Comparison of ENCODE assay signal across 11 cellular contexts in the genomic region with DNA sequence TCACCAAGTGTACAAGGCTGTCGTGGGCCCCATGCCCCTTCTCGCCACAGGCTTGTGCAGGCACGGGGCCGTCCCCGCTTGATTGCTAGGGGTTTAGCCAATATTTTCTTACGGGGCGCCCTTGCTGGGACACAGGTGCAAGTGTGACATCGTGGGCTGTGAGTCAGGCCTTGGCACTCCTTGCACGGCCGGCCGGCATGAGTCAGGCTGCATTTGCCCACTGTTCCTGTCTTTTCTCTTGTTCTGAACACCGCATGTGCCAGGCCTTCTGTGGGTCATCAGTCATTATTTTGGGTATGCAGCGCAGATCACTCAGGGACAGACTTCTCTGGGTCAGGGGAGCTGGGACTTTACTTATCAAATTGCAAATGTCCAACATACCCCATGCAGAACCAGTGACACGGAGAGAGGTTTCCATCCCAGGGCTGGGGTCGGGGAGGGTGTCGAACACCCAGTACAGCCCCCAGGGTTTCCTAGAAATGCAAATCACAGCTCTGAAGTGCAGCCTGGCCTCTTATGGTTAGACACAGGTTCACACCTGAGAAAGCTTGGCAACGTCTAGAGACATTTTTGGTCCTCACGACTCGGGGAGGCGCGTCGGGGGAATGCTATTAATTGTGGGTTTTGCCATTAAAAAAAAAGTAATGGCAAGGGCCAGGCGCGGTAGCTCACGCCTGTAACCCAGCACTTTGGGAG. TPM values are rescaled to one million over a fixed set of nuclear protein-coding genes. Genes with fewer than 3 reads are reported as not detected.
DNase-seq lines count a peak whose midpoint lies in the region; ATAC-seq, FAIRE-seq and TF ChIP-seq lines count a peak whose summit lies in the region.
"Had no signal": no experiment of that assay in that cellular context is flagged by ENCODE, and none has a peak within 500 bp of the region (broad histone marks: within the 10 kb centered on the region; RNA-seq: fewer than 3 reads in every experiment).

No MANE protein-coding gene starts in this region.

- H3K27ac Mint-ChIP-seq in activated naive CD8-positive, alpha-beta T cell treated with anti-CD3 and anti-CD28 coated beads, Interleukin-2, amount 50 U/mL, for 24 hours = no peak overlapping the region
- H3K27ac Mint-ChIP-seq in activated naive CD8-positive, alpha-beta T cell treated with anti-CD3 and anti-CD28 coated beads for 36 hours = no peak overlapping the region
- no peak overlapping the region for H3K27ac Mint-ChIP-seq in stimulated activated effector memory CD8-positive, alpha-beta T cell treated with anti-CD3 and anti-CD28 coated beads, Interleukin-12 subunit alpha, Interleukin-12 subunit beta, amount 100 ng/mL, for 72 hours
- H3K27ac Mint-ChIP-seq: mesothelial cell of epicardium had no signal

- peak; percentile 15 for ATAC-seq in activated naive CD8-positive, alpha-beta T cell treated with anti-CD3 and anti-CD28 coated beads, Interleukin-2, amount 50 U/mL, for 24 hours
- ATAC-seq in stimulated activated effector memory CD8-positive, alpha-beta T cell treated with anti-CD3 and anti-CD28 coated beads, Interleukin-12 subunit alpha, Interleukin-12 subunit beta, amount 100 ng/mL, for 72 hours = no peak
- ATAC-seq in HG02884 (IDR thresholded peaks at IDR 0.05; ENCODE audit: unreplicated experiment) (no peak), GM19397 (IDR thresholded peaks at IDR 0.05; ENCODE audit: unreplicated experiment) (no peak)

- FAIRE-seq in urothelium cell line (lab: Jason Lieb, UNC) = no peak

- no peak overlapping the region for H3K4me3 ChIP-seq in fibroblast of pulmonary artery (replicated peaks; ENCODE audit: low read depth, low read length)

- H3K27ac ChIP-seq in RWPE1 = peak overlapping the region; percentile 36

- TF ChIP-seq CTCF in RWPE1 (conservative IDR thresholded peaks at IDR 0.05; ENCODE audit: low read depth) (no peak), fibroblast of pulmonary artery (IDR thresholded peaks at IDR 0.05; ENCODE audit: low read length, missing control alignments) (no peak)

- no peak overlapping the region for H3K4me3 Mint-ChIP-seq in activated naive CD8-positive, alpha-beta T cell treated with anti-CD3 and anti-CD28 coated beads, Interleukin-2, amount 50 U/mL, for 24 hours
- H3K4me3 Mint-ChIP-seq in activated naive CD8-positive, alpha-beta T cell treated with anti-CD3 and anti-CD28 coated beads for 36 hours = no peak overlapping the region
- no peak overlapping the region for H3K4me3 Mint-ChIP-seq in stimulated activated effector memory CD8-positive, alpha-beta T cell treated with anti-CD3 and anti-CD28 coated beads, Interleukin-12 subunit alpha, Interleukin-12 subunit beta, amount 100 ng/mL, for 72 hours
- H3K4me3 Mint-ChIP-seq: mesothelial cell of epicardium had no signal

- no peaks in the 10 kb centered on the region for H3K4me1 Mint-ChIP-seq in activated naive CD8-positive, alpha-beta T cell treated with anti-CD3 and anti-CD28 coated beads, Interleukin-2, amount 50 U/mL, for 24 hours
- no peaks in the 10 kb centered on the region for H3K4me1 Mint-ChIP-seq in activated naive CD8-positive, alpha-beta T cell treated with anti-CD3 and anti-CD28 coated beads for 36 hours
- H3K4me1 Mint-ChIP-seq in stimulated activated effector memory CD8-positive, alpha-beta T cell treated with anti-CD3 and anti-CD28 coated beads, Interleukin-12 subunit alpha, Interleukin-12 subunit beta, amount 100 ng/mL, for 72 hours = no peaks in the 10 kb centered on the region

- POLR2A ChIA-PET in RWPE1 (lab: Yijun Ruan, JAX; ENCODE audit: low non-redundant PET) = no interaction called here

- H3K36me3 Mint-ChIP-seq in activated naive CD8-positive, alpha-beta T cell treated with anti-CD3 and anti-CD28 coated beads, Interleukin-2, amount 50 U/mL, for 24 hours (ENCODE audit: low read depth) = no peaks in the 10 kb centered on the region
- no peaks in the 10 kb centered on the region for H3K36me3 Mint-ChIP-seq in activated naive CD8-positive, alpha-beta T cell treated with anti-CD3 and anti-CD28 coated beads for 36 hours
- no peaks in the 10 kb centered on the region for H3K36me3 Mint-ChIP-seq in stimulated activated effector memory CD8-positive, alpha-beta T cell treated with anti-CD3 and anti-CD28 coated beads, Interleukin-12 subunit alpha, Interleukin-12 subunit beta, amount 100 ng/mL, for 72 hours
- H3K36me3 Mint-ChIP-seq: mesothelial cell of epicardium had no signal

- H3K27me3 Mint-ChIP-seq in activated naive CD8-positive, alpha-beta T cell treated with anti-CD3 and anti-CD28 coated beads, Interleukin-2, amount 50 U/mL, for 24 hours = no peaks in the 10 kb centered on the region
- H3K27me3 Mint-ChIP-seq in activated naive CD8-positive, alpha-beta T cell treated with anti-CD3 and anti-CD28 coated beads for 36 hours = no peaks in the 10 kb centered on the region

- DNase-seq in activated naive CD8-positive, alpha-beta T cell treated with anti-CD3 and anti-CD28 coated beads, Interleukin-2, amount 50 U/mL, for 24 hours = no peak
- no peak for DNase-seq in activated naive CD8-positive, alpha-beta T cell treated with anti-CD3 and anti-CD28 coated beads for 36 hours
- DNase-seq in RWPE1 (ENCODE audit: low spot score) (peak; percentile 78), fibroblast of pulmonary artery (ENCODE audit: low read depth) (peak; percentile 39), urothelium cell line (ENCODE audit: low spot score) (peak; percentile 82)
- DNase-seq in stimulated activated effector memory CD8-positive, alpha-beta T cell treated with anti-CD3 and anti-CD28 coated beads, Interleukin-12 subunit alpha, Interleukin-12 subunit beta, amount 100 ng/mL, for 72 hours (ENCODE audit: low spot score in 2 of 2) = no peak
- DNase-seq: effector CD4-positive, alpha-beta T cell; NCI-H1930 had no signal

- CTCF ChIA-PET in RWPE1 (lab: Yijun Ruan, JAX) = interaction anchor here (0.6 to 0.7 kb wide), 2 partner anchors 15 to 141 kb away, joined by 3 to 6 read pairs; no protein-coding TSS in a partner anchor

- H3K9me3 Mint-ChIP-seq in activated naive CD8-positive, alpha-beta T cell treated with anti-CD3 and anti-CD28 coated beads, Interleukin-2, amount 50 U/mL, for 24 hours = no peaks in the 10 kb centered on the region
- no peaks in the 10 kb centered on the region for H3K9me3 Mint-ChIP-seq in activated naive CD8-positive, alpha-beta T cell treated with anti-CD3 and anti-CD28 coated beads for 36 hours
- no peaks in the 10 kb centered on the region for H3K9me3 Mint-ChIP-seq in stimulated activated effector memory CD8-positive, alpha-beta T cell treated with anti-CD3 and anti-CD28 coated beads, Interleukin-12 subunit alpha, Interleukin-12 subunit beta, amount 100 ng/mL, for 72 hours
- H3K9me3 Mint-ChIP-seq: mesothelial cell of epicardium had no signal

RNA-seq across cellular contexts. Expression of gene KLF2, which starts 22.5 kb away (rescaled TPM):
- total RNA-seq in activated naive CD8-positive, alpha-beta T cell treated with anti-CD3 and anti-CD28 coated beads for 36 hours = under 1 TPM; 0.18 to 0.23 TPM

Comparison
In these comparisons a context has a peak if more than half of its experiments do, and no peak if none do; other contexts are left out.
1. DNase-seq: peak in RWPE1 (single experiment), fibroblast of pulmonary artery (single experiment) and urothelium cell line (single experiment); none in activated naive CD8-positive, alpha-beta T cell treated with anti-CD3 and anti-CD28 coated beads, Interleukin-2, amount 50 U/mL, for 24 hours (single experiment), activated naive CD8-positive, alpha-beta T cell treated with anti-CD3 and anti-CD28 coated beads for 36 hours (single experiment) and stimulated activated effector memory CD8-positive, alpha-beta T cell treated with anti-CD3 and anti-CD28 coated beads, Interleukin-12 subunit alpha, Interleukin-12 subunit beta, amount 100 ng/mL, for 72 hours (0 of 2).